Comparison of ENCODE assay signal across 1 cellular context in the genomic region with DNA sequence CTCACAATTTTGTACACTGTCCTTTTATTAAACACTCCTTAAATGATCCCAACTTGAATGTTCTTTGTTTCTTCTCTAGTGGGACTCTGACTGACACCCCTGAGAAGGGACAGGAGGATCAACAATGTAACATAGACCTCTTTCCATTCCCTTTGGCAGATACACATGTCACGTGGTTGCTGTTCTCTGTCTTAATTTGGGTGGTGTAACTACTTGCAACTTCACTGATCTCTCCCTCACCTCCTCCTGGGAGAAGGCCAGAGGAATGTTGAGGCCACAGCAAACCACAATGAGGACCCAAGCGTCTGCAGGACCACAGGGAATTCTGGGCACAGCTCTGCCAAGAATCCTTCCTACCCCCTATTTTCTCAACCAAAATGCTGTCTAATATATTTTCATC.
TF ChIP-seq lines count a peak whose summit lies in the region.

No MANE protein-coding gene starts in this region.

TF ChIP-seq in HepG2, 621 proteins besides CTCF, POLR2A, EP300 and RAD21 (continued from another document):
- TF ChIP-seq, protein P1, sequence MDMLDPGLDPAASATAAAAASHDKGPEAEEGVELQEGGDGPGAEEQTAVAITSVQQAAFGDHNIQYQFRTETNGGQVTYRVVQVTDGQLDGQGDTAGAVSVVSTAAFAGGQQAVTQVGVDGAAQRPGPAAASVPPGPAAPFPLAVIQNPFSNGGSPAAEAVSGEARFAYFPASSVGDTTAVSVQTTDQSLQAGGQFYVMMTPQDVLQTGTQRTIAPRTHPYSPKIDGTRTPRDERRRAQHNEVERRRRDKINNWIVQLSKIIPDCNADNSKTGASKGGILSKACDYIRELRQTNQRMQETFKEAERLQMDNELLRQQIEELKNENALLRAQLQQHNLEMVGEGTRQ (IDR thresholded peaks at IDR 0.05; ENCODE audit: low read depth, low read length): no peak
- TF ChIP-seq, protein P1 (CRISPR knock-in tag; IDR thresholded peaks at IDR 0.05; ENCODE audit: borderline replicate concordance): no peak
- TF ChIP-seq MBNL3 (CRISPR knock-in tag; conservative IDR thresholded peaks at IDR 0.05): no peak
- TF ChIP-seq FOXC1 (CRISPR knock-in tag; IDR thresholded peaks at IDR 0.05; ENCODE audit: borderline replicate concordance): no peak
- TF ChIP-seq ZNF549 (CRISPR knock-in tag; IDR thresholded peaks at IDR 0.05): no peak
TF ChIP-seq in HepG2: peak in this region for 0.
